21 cellular contexts compared by ENCODE assay signal in genomic region chr17:17924131-17924856, GRCh38. TPM values are rescaled to one million over a fixed set of nuclear protein-coding genes. Genes with fewer than 3 reads are reported as not detected.
"Had no signal": no experiment of that assay in that cellular context is flagged by ENCODE, and none has a peak within 500 bp of the region (broad histone marks: within the 10 kb centered on the region; RNA-seq: fewer than 3 reads in every experiment).

No MANE protein-coding gene starts in this region.

- H3K27me3 ChIP-seq: dorsolateral prefrontal cortex, neutrophil, transverse colon had no signal

- DNase-seq: activated CD4-positive, alpha-beta T cell treated with anti-CD3 and anti-CD28 coated beads for 4 hours; activated CD8-positive, alpha-beta memory T cell treated with anti-CD3 and anti-CD28 coated beads, Interleukin-2, amount 50 U/mL, for 48 hours; activated CD8-positive, alpha-beta T cell treated with anti-CD3 and anti-CD28 coated beads, Interleukin-2, amount 10 ng/mL, durations not matched to agents 7 days and 5 days; activated gamma-delta T cell treated with Interleukin-2 at 50 U/mL for 16 hours; activated T-cell treated with anti-CD3 and anti-CD28 coated beads, Interleukin-2, amount 50 U/mL, for 72 hours; amniotic stem cell; dorsolateral prefrontal cortex; endodermal cell; left colon; mucosa of descending colon; naive thymus-derived CD8-positive, alpha-beta T cell; stimulated activated CD4-positive, alpha-beta T cell treated with anti-CD3 and anti-CD28 coated beads, Interleukin-4, amount 100 ng/mL, for 4 hours; stimulated activated CD8-positive, alpha-beta memory T cell treated with anti-CD3 and anti-CD28 coated beads, Interleukin-4, amount 100 ng/mL, for 48 hours; stimulated activated naive CD4-positive, alpha-beta T cell treated with Interleukin-2 at 50 U/mL for 16 hours; substantia nigra; transverse colon had no signal

- H3K4me3 Mint-ChIP-seq: activated CD8-positive, alpha-beta T cell treated with anti-CD3 and anti-CD28 coated beads, Interleukin-2, amount 10 ng/mL, durations not matched to agents 7 days and 5 days; activated naive CD8-positive, alpha-beta T cell; activated T-cell treated with anti-CD3 and anti-CD28 coated beads, Interleukin-2, amount 50 U/mL, for 72 hours; endodermal cell; naive thymus-derived CD8-positive, alpha-beta T cell; WTC11 had no signal

- H3K36me3 ChIP-seq: neutrophil, transverse colon had no signal

- H3K9me3 ChIP-seq: mucosa of descending colon, neutrophil, transverse colon had no signal

- H3K27me3 Mint-ChIP-seq: activated naive CD8-positive, alpha-beta T cell; naive thymus-derived CD8-positive, alpha-beta T cell had no signal

- H3K4me3 ChIP-seq: dorsolateral prefrontal cortex, lung, mucosa of descending colon, transverse colon had no signal

- H3K9me3 Mint-ChIP-seq: activated T-cell treated with anti-CD3 and anti-CD28 coated beads, Interleukin-2, amount 50 U/mL, for 72 hours; endodermal cell; naive thymus-derived CD8-positive, alpha-beta T cell; WTC11 had no signal

- ATAC-seq: activated CD8-positive, alpha-beta T cell treated with anti-CD3 and anti-CD28 coated beads, Interleukin-2, amount 10 ng/mL, durations not matched to agents 7 days and 5 days; activated T-cell treated with anti-CD3 and anti-CD28 coated beads, Interleukin-2, amount 50 U/mL, for 72 hours; left colon; mucosa of descending colon; naive thymus-derived CD8-positive, alpha-beta T cell; WTC11 had no signal

- H3K27ac ChIP-seq: neutrophil had no signal

- H3K36me3 Mint-ChIP-seq: activated naive CD8-positive, alpha-beta T cell; WTC11 had no signal

- H3K27ac Mint-ChIP-seq: activated CD8-positive, alpha-beta T cell treated with anti-CD3 and anti-CD28 coated beads, Interleukin-2, amount 10 ng/mL, durations not matched to agents 7 days and 5 days; activated naive CD8-positive, alpha-beta T cell; activated T-cell treated with anti-CD3 and anti-CD28 coated beads, Interleukin-2, amount 50 U/mL, for 72 hours; endodermal cell; WTC11 had no signal

RNA-seq across cellular contexts. Expression of gene DRC3, which starts 48.4 kb away (rescaled TPM):
- total RNA-seq: T-helper 2 cell treated with Interferon-gamma antibody and Interleukin-4, amounts not matched to agents 100 ng/mL and 5 ng/mL, for 36 hours had no signal
